In the genomic region with DNA sequence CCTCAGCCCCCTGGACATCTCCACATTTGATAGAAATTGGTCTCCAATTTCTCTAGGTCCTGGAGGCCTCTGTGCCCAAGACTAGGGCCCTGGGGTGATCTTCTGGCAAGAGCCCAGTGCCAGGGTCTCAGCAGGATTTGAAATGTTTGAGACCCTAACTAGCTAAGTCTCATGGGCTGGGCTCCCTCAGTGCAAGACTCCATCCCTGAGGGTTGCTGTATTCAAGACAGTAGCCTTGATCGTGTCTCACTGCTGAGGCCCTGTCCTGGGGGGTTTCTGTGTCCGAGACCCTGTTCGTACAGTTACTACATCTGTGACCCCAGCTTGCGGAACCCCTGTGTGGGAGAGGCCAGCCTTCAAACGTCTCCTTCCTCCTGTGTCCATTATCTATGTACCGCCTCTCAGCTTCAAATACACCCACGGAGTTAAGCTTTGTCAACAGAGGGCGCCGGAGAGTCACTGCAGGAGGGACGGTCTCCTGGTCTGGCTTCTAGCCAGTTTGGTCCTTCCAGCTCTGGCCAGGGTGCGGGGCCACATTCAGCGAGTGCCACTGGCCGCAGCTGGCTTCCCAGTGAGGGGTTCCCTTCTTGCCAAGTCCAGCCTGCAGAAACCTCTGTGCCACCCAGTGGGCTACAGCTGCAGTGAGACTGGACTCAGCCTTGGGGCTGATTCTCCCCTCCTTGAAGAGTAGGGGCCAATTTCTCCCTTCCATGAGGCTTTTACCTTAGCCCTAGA, we compare ENCODE assay signal across 8 cellular contexts. TPM values are rescaled to one million over a fixed set of nuclear protein-coding genes. Genes with fewer than 3 reads are reported as not detected.
DNase-seq lines count a peak whose midpoint lies in the region; ATAC-seq, FAIRE-seq and TF ChIP-seq lines count a peak whose summit lies in the region.
"Not testable (repeated sequence)": the region's sequence is repeated elsewhere in the genome, so short reads cannot be mapped to it uniquely, and the experiment has no call there.

No MANE protein-coding gene starts in this region.

- TF ChIP-seq CTCF in OCI-LY1 (IDR thresholded peaks at IDR 0.05; ENCODE audit: low read length) = peak; percentile 41; the same call in 1 of the 2 replicates
- TF ChIP-seq CTCF in GM12878 (IDR thresholded peaks at IDR 0.05 in 2 of 3, conservative IDR thresholded peaks at IDR 0.05 in 1 of 3; ENCODE audit: control insufficient read depth in 2 of 3, extremely low read depth in 1 of 3, insufficient read depth in 1 of 3, low read depth in 3 of 3, low read length in 3 of 3) = peak; percentile 38 to 50 (median 43)
- peak; percentile 63 for TF ChIP-seq CTCF in osteocyte (IDR thresholded peaks at IDR 0.05)
- TF ChIP-seq CTCF in type B pancreatic cell (conservative IDR thresholded peaks at IDR 0.05) = peak; percentile 74

- not testable (repeated sequence) for H3K4me1 ChIP-seq in OCI-LY1 (ENCODE audit: insufficient read depth, low read length, severe bottlenecking); GM12878 (ENCODE audit: control insufficient read depth, insufficient read depth, low read length)

- intact Hi-C loops in activated CD4-positive, alpha-beta T cell treated with anti-CD3 and anti-CD28 coated beads, Interleukin-2, amount 10 ng/mL, durations not matched to agents 24 days and 14 days (cut with micrococcal nuclease); left ventricle myocardium superior (cut with micrococcal nuclease): not testable (repeated sequence)
- intact Hi-C loops in GM12878 (cut with micrococcal nuclease; ENCODE audit: unreplicated experiment) = loop anchor here (10.0 kb wide), 1 partner anchor 77 kb away; a partner anchor contains a TSS

- CTCF ChIA-PET in GM12878 (lab: Yijun Ruan, JAX) = interaction anchor here (0.6 to 1.4 kb wide), 6 partner anchors 19 to 234 kb away, joined by 3 to 27 read pairs (median 3); a partner anchor contains a TSS

- TF ChIP-seq EP300 in GM12878 (IDR thresholded peaks at IDR 0.05; ENCODE audit: borderline replicate concordance in 1 of 2, control insufficient read depth in 1 of 2, low read depth in 2 of 2, low read length in 2 of 2) = not testable (repeated sequence)

- H3K36me3 Mint-ChIP-seq in activated CD4-positive, alpha-beta T cell treated with anti-CD3 and anti-CD28 coated beads, Interleukin-2, amount 10 ng/mL, durations not matched to agents 24 days and 14 days (ENCODE audit: low read depth); osteocyte (ENCODE audit: unreplicated experiment); type B pancreatic cell: not testable (repeated sequence)

- H3K9me3 ChIP-seq in OCI-LY1 (ENCODE audit: low read length); GM12878 (replicated peaks; ENCODE audit: control insufficient read depth, insufficient read depth, low read length): not testable (repeated sequence)

- not testable (repeated sequence) for H3K27ac ChIP-seq in OCI-LY1 (ENCODE audit: low read depth, low read length, poor library complexity, severe bottlenecking); GM12878 (ENCODE audit: control insufficient read depth, insufficient read depth)

- ATAC-seq in GM12878 (peak; percentile 96), left ventricle myocardium superior (peak; percentile 60)

- POLR2A ChIA-PET in GM12878 (lab: Charles Lee) = interaction anchor here (1.1 kb wide), 1 partner anchor 73 kb away, joined by 3 read pairs; a partner anchor contains a TSS

- DNase-seq in EL (peak; percentile 17), HT-29 (ENCODE audit: low spot score) (peak; percentile 87), GM12878 (ENCODE audit: low read depth, low spot score) (peak; percentile 16)
- DNase-seq in activated CD4-positive, alpha-beta T cell treated with anti-CD3 and anti-CD28 coated beads, Interleukin-2, amount 10 ng/mL, durations not matched to agents 24 days and 14 days = peak; percentile 88
- DNase-seq in left ventricle myocardium superior; osteocyte (ENCODE audit: extremely low spot score, unreplicated experiment); type B pancreatic cell (ENCODE audit: extremely low spot score, unreplicated experiment): not testable (repeated sequence)

- H4K20me1 ChIP-seq in OCI-LY1 (ENCODE audit: insufficient read depth, low read length); GM12878 (ENCODE audit: control insufficient read depth, insufficient read depth): not testable (repeated sequence)

- H3K27me3 ChIP-seq in OCI-LY1 (ENCODE audit: insufficient read depth, low read length); GM12878 (replicated peaks in 1 of 2; ENCODE audit: control insufficient read depth in 2 of 2, insufficient read depth in 2 of 2, low read length in 1 of 2): not testable (repeated sequence)

- TF ChIP-seq POLR2A in GM12878 (IDR thresholded peaks at IDR 0.05; ENCODE audit: low read depth, low read length) = not testable (repeated sequence)

- not testable (repeated sequence) for H3K9me2 ChIP-seq in OCI-LY1 (ENCODE audit: low read depth, low read length)

- not testable (repeated sequence) for H3K4me2 ChIP-seq in OCI-LY1 (ENCODE audit: low read length); GM12878 (ENCODE audit: control insufficient read depth, insufficient read depth)

- not testable (repeated sequence) for H3K27ac Mint-ChIP-seq in activated CD4-positive, alpha-beta T cell treated with anti-CD3 and anti-CD28 coated beads, Interleukin-2, amount 10 ng/mL, durations not matched to agents 24 days and 14 days; osteocyte (ENCODE audit: unreplicated experiment); type B pancreatic cell

- H3K9me3 Mint-ChIP-seq in activated CD4-positive, alpha-beta T cell treated with anti-CD3 and anti-CD28 coated beads, Interleukin-2, amount 10 ng/mL, durations not matched to agents 24 days and 14 days; osteocyte (ENCODE audit: unreplicated experiment); type B pancreatic cell: not testable (repeated sequence)

- not testable (repeated sequence) for FAIRE-seq in GM12878 (lab: Jason Lieb, UNC)

- not testable (repeated sequence) for H3K79me2 ChIP-seq in OCI-LY1 (ENCODE audit: insufficient read depth, low read length); GM12878 (ENCODE audit: control insufficient read depth, insufficient read depth, low read length)

- TF ChIP-seq RAD21 in GM12878 (IDR thresholded peaks at IDR 0.05; ENCODE audit: insufficient read depth, low read depth, low read length) = peak; percentile 63

- RAD21 ChIA-PET in GM12878 (lab: Charles Lee; ENCODE audit: unreplicated experiment) = interaction anchor here (1.1 to 1.3 kb wide), 2 partner anchors 72 to 105 kb away, joined by 3 to 21 read pairs; a partner anchor contains a TSS

- not testable (repeated sequence) for H3K9ac ChIP-seq in OCI-LY1 (ENCODE audit: low read length); GM12878 (ENCODE audit: control insufficient read depth, insufficient read depth, low read length)

- not testable (repeated sequence) for H3K4me1 Mint-ChIP-seq in activated CD4-positive, alpha-beta T cell treated with anti-CD3 and anti-CD28 coated beads, Interleukin-2, amount 10 ng/mL, durations not matched to agents 24 days and 14 days; osteocyte (ENCODE audit: unreplicated experiment); type B pancreatic cell (ENCODE audit: unreplicated experiment)

- SMC1A ChIA-PET in GM12878 (lab: Charles Lee; ENCODE audit: uncharacterized antibody, unreplicated experiment) = interaction anchor here (1.1 to 1.4 kb wide), 2 partner anchors 73 to 224 kb away, joined by 4 to 9 read pairs; a partner anchor contains a TSS

- not testable (repeated sequence) for H3K36me3 ChIP-seq in OCI-LY1 (ENCODE audit: insufficient read depth, low read length); GM12878 (ENCODE audit: control insufficient read depth in 2 of 2, insufficient read depth in 2 of 2, low read length in 1 of 2)

- H2AFZ ChIP-seq in OCI-LY1 (ENCODE audit: low read length) = not testable (repeated sequence)
- peak overlapping the region; percentile 29; the same call in 1 of the 2 replicates for H2AFZ ChIP-seq in GM12878 (ENCODE audit: control insufficient read depth, low read depth, low read length)

- not testable (repeated sequence) for H3K4me3 Mint-ChIP-seq in activated CD4-positive, alpha-beta T cell treated with anti-CD3 and anti-CD28 coated beads, Interleukin-2, amount 10 ng/mL, durations not matched to agents 24 days and 14 days; osteocyte (ENCODE audit: unreplicated experiment); type B pancreatic cell

- H3K4me3 ChIP-seq in OCI-LY1 (ENCODE audit: low read depth, low read length, poor library complexity, severe bottlenecking); GM12878: not testable (repeated sequence)

- in situ Hi-C loops in GM12878 (cut with MboI) = not testable (repeated sequence)

- BruUV-seq in GM12878 (replicated peaks; lab: Mats Ljungman, UMichigan) = not testable (repeated sequence)

- 4% methylated on average over 12 of the region's 13 CpGs for WGBS in GM12878 (ENCODE audit: insufficient coverage, insufficient replicate concordance, low lambda C conversion rate, missing lambda C conversion rate)

- H3K27me3 Mint-ChIP-seq in activated CD4-positive, alpha-beta T cell treated with anti-CD3 and anti-CD28 coated beads, Interleukin-2, amount 10 ng/mL, durations not matched to agents 24 days and 14 days; osteocyte (ENCODE audit: unreplicated experiment); type B pancreatic cell: not testable (repeated sequence)

- H3F3A ChIP-seq in OCI-LY1 (ENCODE audit: insufficient read depth, low read length) = not testable (repeated sequence)

RNA-seq across cellular contexts. Expression of a gene that starts 36.8 kb away (rescaled TPM):
- total RNA-seq in HT-29 (2014; rRNA removed; shearing (Covaris generic)) = 10.1 and 14.8 TPM in 2 replicates
- 3.3 and 4.7 TPM in 2 replicates for total RNA-seq in activated CD4-positive, alpha-beta T cell treated with anti-CD3 and anti-CD28 coated beads, Interleukin-2, amount 10 ng/mL, durations not matched to agents 24 days and 14 days
- total RNA-seq in GM12878 (2013; cell fraction: nucleolus; rRNA removed) = 6.3 and 7.3 TPM in 2 replicates
- 0.38 and 0.56 TPM in 2 replicates for total RNA-seq in GM12878 (2014; rRNA removed)
- 0.41 and 0.45 TPM in 2 replicates for total RNA-seq in GM12878 (2014; rRNA removed; fragmentation: Illumina TruSeq; extraction: Trizol)
- total RNA-seq in GM12878 (2021) = 2.6 and 3.2 TPM in 2 replicates
- 0.20 TPM for polyA plus RNA-seq in GM12878 (2011; ENCODE audit: low read depth)
- polyA plus RNA-seq in GM12878 (2011; rRNA removed) = 0.19 and 0.30 TPM in 2 replicates
- 0.60 and 0.77 TPM in 2 replicates for polyA plus RNA-seq in GM12878 (2011; cell fraction: cytosol; rRNA removed)
- 3.6 and 3.9 TPM in 2 replicates for polyA plus RNA-seq in GM12878 (2011; cell fraction: nucleus; rRNA removed)
- 0.70 and 1.1 TPM in 2 replicates for polyA plus RNA-seq in GM12878 (2012)
- polyA plus RNA-seq in GM12878 (2014; fragmentation: Illumina TruSeq; extraction: Trizol) = 0.19 TPM in 1 of 2 replicates, not detected in the other
- polyA plus RNA-seq in GM12878 (2014; fragmentation: Nextera tagmentation; extraction: Ambion mirVana) = under 1 TPM in 1 of 2 experiments, not detected in 1; 0.02 TPM
- 0.73 and 1.0 TPM in 2 replicates for polyA plus RNA-seq in GM12878 (2014; rRNA removed)
- polyA plus RNA-seq in GM12878 (2016; fragmentation: Nextera tagmentation; extraction: Ambion mirVana) = under 1 TPM in 1 of 2 experiments, not detected in 1; 0.21 TPM
- polyA minus RNA-seq in GM12878 (2011; rRNA and poly(A)+ RNA removed) = 1.1 and 2.5 TPM in 2 replicates
- polyA minus RNA-seq in GM12878 (2011; cell fraction: cytosol; rRNA and poly(A)+ RNA removed) = 0.62 and 0.80 TPM in 2 replicates
- polyA minus RNA-seq in GM12878 (2011; cell fraction: nucleus; rRNA and poly(A)+ RNA removed) = 1.6 and 3.2 TPM in 2 replicates
- 13.0 TPM for total RNA-seq in left ventricle myocardium superior
- 0.21 and 0.38 TPM in 2 replicates for total RNA-seq in osteocyte
- total RNA-seq in type B pancreatic cell (ENCODE audit: low replicate concordance) = 7.8 and 10.0 TPM in 2 replicates

RNA-seq across cellular contexts. Expression of a gene that starts 51.5 kb away (rescaled TPM):
- 575 and 717 TPM in 2 replicates for total RNA-seq in HT-29 (2014; rRNA removed; shearing (Covaris generic))
- 605 and 614 TPM in 2 replicates for total RNA-seq in activated CD4-positive, alpha-beta T cell treated with anti-CD3 and anti-CD28 coated beads, Interleukin-2, amount 10 ng/mL, durations not matched to agents 24 days and 14 days
- total RNA-seq in GM12878 (2013; cell fraction: nucleolus; rRNA removed) = 50.2 and 52.7 TPM in 2 replicates
- total RNA-seq in GM12878 (2014; rRNA removed) (323 and 343 TPM in 2 replicates), GM12878 (2014; rRNA removed; fragmentation: Illumina TruSeq; extraction: Trizol) (497 and 501 TPM in 2 replicates), GM12878 (2021) (534 and 544 TPM in 2 replicates), left ventricle myocardium superior (57.3 TPM), osteocyte (161 and 172 TPM in 2 replicates), type B pancreatic cell (ENCODE audit: low replicate concordance) (327 and 356 TPM in 2 replicates)
- polyA plus RNA-seq in GM12878 (2011; ENCODE audit: low read depth) = 747 TPM
- polyA plus RNA-seq in GM12878 (2011; rRNA removed) (442 and 775 TPM in 2 replicates), GM12878 (2014; fragmentation: Illumina TruSeq; extraction: Trizol) (865 and 1,083 TPM in 2 replicates), GM12878 (2014; fragmentation: Nextera tagmentation; extraction: Ambion mirVana) (100 to 1,000 TPM; 156 to 460 TPM), GM12878 (2014; rRNA removed) (568 and 589 TPM in 2 replicates), GM12878 (2016; fragmentation: Nextera tagmentation; extraction: Ambion mirVana) (100 to 1,000 TPM; 253 to 257 TPM)
- 1,104 and 1,118 TPM in 2 replicates for polyA plus RNA-seq in GM12878 (2011; cell fraction: cytosol; rRNA removed)
- polyA plus RNA-seq in GM12878 (2011; cell fraction: nucleus; rRNA removed) = 303 and 389 TPM in 2 replicates
- polyA plus RNA-seq in GM12878 (2012) = 462 and 532 TPM in 2 replicates
- 892 and 964 TPM in 2 replicates for polyA minus RNA-seq in GM12878 (2011; rRNA and poly(A)+ RNA removed)
- 147 and 180 TPM in 2 replicates for polyA minus RNA-seq in GM12878 (2011; cell fraction: cytosol; rRNA and poly(A)+ RNA removed)
- 36.1 and 62.5 TPM in 2 replicates for polyA minus RNA-seq in GM12878 (2011; cell fraction: nucleus; rRNA and poly(A)+ RNA removed)
